In the genomic region with DNA sequence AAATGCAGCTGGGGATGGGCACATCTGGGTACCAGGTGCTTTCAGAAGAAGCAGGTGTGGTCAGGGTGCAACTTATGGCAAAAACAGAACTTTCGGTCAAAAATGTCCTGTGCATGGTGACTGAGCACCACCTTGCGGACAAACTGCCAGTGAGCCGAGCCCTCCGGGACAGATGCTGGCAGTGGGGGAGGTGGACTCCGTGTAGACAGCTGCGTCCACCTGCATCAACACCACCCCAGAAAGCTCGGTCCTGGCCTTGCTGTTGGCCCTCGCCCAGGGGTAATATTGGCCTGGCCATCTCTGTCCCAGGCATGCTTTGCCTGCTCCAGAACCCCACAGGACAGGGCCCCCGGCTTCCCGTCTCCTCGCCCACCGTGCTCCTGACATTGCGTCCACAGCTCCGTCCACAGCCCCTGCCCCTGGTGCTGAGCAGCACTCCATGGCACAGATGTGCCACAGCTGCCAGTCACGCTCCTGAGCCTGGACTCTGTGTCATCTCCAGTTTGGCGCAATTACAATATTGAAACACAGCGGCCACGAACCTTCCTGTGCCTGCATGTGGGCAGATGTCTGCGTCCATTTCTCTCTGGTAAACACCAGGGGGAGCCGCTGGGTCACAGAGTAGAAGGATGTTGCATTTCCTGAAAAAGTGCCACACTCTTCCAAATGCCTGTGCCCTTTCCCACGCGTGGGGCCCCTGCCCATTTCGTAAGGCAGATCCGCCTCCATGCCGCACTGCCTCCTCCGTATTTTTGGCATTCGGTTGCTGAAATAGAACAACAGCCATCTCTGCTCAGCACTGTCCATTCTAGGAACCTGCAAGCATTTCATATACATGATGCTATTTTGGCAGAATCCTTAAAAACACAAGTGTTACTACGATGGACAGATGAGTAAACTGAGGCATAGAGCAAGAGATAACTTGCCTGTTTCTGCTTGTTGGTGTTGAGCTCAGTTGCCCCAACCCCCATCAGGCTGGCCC, we compare ENCODE assay signal across 1 cellular context.
TF ChIP-seq lines count a peak whose summit lies in the region.

No MANE protein-coding gene starts in this region.

TF ChIP-seq in HepG2, 621 proteins besides CTCF, POLR2A, EP300 and RAD21 (continued from another document and continues in another):
- TF ChIP-seq SRSF4 (IDR thresholded peaks at IDR 0.05; ENCODE audit: low read depth, low read length, poor library complexity, severe bottlenecking) (no peak), TBX3 (IDR thresholded peaks at IDR 0.05; ENCODE audit: borderline replicate concordance) (no peak), ZBTB20 (CRISPR knock-in tag; IDR thresholded peaks at IDR 0.05; ENCODE audit: borderline replicate concordance, low read depth) (no peak), SSRP1 (CRISPR knock-in tag; IDR thresholded peaks at IDR 0.05) (no peak), HES4 (CRISPR knock-in tag; IDR thresholded peaks at IDR 0.05; ENCODE audit: borderline replicate concordance) (no peak), XRCC5 (optimal IDR thresholded peaks at IDR 0.05; ENCODE audit: low read length) (no peak), ZNF282 (IDR thresholded peaks at IDR 0.05; ENCODE audit: partially characterized antibody) (no peak), RBM39 (IDR thresholded peaks at IDR 0.05; ENCODE audit: low read depth, low read length, poor library complexity, severe bottlenecking) (no peak), SMAD1 (CRISPR knock-in tag; IDR thresholded peaks at IDR 0.05; ENCODE audit: borderline replicate concordance, low read depth) (peak; percentile 53; the same call in 1 of the 2 replicates), FOXC1 (CRISPR knock-in tag; IDR thresholded peaks at IDR 0.05; ENCODE audit: borderline replicate concordance) (0 out of 2 replicates have a peak, but pooled peaks have one; percentile 23), SKI (IDR thresholded peaks at IDR 0.05; ENCODE audit: partially characterized antibody) (no peak), GATAD1 (CRISPR knock-in tag; IDR thresholded peaks at IDR 0.05) (0 out of 2 replicates have a peak, but pooled peaks have one; percentile 16), ZNF572 (CRISPR knock-in tag; IDR thresholded peaks at IDR 0.05) (no peak), TAF15 (IDR thresholded peaks at IDR 0.05; ENCODE audit: low read depth, low read length, poor library complexity, severe bottlenecking) (no peak), PHF5A (CRISPR knock-in tag; IDR thresholded peaks at IDR 0.05; ENCODE audit: low read depth, unreplicated experiment) (no peak), ZNF350 (CRISPR knock-in tag; IDR thresholded peaks at IDR 0.05; ENCODE audit: borderline replicate concordance, low read depth) (peak; percentile 85), MAFK (conservative IDR thresholded peaks at IDR 0.05 in 1 of 2, IDR thresholded peaks at IDR 0.05 in 1 of 2; ENCODE audit: low read length in 2 of 2) (no peak), ZNF225 (CRISPR knock-in tag; IDR thresholded peaks at IDR 0.05) (peak; percentile 54; the same call in 1 of the 2 replicates), CBFB (CRISPR knock-in tag; IDR thresholded peaks at IDR 0.05) (no peak), ZNF317 (CRISPR knock-in tag; IDR thresholded peaks at IDR 0.05) (no peak), FLYWCH1 (CRISPR knock-in tag; IDR thresholded peaks at IDR 0.05) (no peak)
- TF ChIP-seq, protein P1, sequence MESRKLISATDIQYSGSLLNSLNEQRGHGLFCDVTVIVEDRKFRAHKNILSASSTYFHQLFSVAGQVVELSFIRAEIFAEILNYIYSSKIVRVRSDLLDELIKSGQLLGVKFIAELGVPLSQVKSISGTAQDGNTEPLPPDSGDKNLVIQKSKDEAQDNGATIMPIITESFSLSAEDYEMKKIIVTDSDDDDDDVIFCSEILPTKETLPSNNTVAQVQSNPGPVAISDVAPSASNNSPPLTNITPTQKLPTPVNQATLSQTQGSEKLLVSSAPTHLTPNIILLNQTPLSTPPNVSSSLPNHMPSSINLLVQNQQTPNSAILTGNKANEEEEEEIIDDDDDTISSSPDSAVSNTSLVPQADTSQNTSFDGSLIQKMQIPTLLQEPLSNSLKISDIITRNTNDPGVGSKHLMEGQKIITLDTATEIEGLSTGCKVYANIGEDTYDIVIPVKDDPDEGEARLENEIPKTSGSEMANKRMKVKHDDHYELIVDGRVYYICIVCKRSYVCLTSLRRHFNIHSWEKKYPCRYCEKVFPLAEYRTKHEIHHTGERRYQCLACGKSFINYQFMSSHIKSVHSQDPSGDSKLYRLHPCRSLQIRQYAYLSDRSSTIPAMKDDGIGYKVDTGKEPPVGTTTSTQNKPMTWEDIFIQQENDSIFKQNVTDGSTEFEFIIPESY (CRISPR knock-in tag; IDR thresholded peaks at IDR 0.05) = 0 out of 2 replicates have a peak, but pooled peaks have one; percentile 15
- TF ChIP-seq, protein P2, sequence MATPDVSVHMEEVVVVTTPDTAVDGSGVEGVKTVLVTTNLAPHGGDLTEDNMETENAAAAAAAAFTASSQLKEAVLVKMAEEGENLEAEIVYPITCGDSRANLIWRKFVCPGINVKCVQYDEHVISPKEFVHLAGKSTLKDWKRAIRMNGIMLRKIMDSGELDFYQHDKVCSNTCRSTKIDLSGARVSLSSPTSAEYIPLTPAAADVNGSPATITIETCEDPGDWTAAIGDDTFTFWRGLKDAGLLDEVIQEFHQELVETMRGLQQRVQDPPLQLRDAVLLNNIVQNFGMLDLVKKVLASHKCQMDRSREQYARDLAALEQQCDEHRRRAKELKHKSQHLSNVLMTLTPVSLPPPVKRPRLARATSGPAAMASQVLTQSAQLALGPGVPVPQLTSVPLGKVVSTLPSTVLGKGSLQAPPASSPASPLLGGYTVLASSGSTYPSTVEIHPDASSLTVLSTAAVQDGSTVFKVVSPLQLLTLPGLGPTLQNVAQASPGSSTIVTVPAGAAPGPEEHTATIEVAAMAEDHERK (CRISPR knock-in tag; IDR thresholded peaks at IDR 0.05; ENCODE audit: low read depth) = no peak
- TF ChIP-seq, protein P3, sequence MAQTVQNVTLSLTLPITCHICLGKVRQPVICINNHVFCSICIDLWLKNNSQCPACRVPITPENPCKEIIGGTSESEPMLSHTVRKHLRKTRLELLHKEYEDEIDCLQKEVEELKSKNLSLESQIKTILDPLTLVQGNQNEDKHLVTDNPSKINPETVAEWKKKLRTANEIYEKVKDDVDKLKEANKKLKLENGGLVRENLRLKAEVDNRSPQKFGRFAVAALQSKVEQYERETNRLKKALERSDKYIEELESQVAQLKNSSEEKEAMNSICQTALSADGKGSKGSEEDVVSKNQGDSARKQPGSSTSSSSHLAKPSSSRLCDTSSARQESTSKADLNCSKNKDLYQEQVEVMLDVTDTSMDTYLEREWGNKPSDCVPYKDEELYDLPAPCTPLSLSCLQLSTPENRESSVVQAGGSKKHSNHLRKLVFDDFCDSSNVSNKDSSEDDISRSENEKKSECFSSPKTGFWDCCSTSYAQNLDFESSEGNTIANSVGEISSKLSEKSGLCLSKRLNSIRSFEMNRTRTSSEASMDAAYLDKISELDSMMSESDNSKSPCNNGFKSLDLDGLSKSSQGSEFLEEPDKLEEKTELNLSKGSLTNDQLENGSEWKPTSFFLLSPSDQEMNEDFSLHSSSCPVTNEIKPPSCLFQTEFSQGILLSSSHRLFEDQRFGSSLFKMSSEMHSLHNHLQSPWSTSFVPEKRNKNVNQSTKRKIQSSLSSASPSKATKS (CRISPR knock-in tag; IDR thresholded peaks at IDR 0.05) = no peak
- TF ChIP-seq, protein P4, sequence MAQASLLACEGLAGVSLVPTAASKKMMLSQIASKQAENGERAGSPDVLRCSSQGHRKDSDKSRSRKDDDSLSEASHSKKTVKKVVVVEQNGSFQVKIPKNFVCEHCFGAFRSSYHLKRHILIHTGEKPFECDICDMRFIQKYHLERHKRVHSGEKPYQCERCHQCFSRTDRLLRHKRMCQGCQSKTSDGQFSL (CRISPR knock-in tag; IDR thresholded peaks at IDR 0.05) = peak; percentile 73; the same call in 1 of the 2 replicates
- TF ChIP-seq, protein P5, sequence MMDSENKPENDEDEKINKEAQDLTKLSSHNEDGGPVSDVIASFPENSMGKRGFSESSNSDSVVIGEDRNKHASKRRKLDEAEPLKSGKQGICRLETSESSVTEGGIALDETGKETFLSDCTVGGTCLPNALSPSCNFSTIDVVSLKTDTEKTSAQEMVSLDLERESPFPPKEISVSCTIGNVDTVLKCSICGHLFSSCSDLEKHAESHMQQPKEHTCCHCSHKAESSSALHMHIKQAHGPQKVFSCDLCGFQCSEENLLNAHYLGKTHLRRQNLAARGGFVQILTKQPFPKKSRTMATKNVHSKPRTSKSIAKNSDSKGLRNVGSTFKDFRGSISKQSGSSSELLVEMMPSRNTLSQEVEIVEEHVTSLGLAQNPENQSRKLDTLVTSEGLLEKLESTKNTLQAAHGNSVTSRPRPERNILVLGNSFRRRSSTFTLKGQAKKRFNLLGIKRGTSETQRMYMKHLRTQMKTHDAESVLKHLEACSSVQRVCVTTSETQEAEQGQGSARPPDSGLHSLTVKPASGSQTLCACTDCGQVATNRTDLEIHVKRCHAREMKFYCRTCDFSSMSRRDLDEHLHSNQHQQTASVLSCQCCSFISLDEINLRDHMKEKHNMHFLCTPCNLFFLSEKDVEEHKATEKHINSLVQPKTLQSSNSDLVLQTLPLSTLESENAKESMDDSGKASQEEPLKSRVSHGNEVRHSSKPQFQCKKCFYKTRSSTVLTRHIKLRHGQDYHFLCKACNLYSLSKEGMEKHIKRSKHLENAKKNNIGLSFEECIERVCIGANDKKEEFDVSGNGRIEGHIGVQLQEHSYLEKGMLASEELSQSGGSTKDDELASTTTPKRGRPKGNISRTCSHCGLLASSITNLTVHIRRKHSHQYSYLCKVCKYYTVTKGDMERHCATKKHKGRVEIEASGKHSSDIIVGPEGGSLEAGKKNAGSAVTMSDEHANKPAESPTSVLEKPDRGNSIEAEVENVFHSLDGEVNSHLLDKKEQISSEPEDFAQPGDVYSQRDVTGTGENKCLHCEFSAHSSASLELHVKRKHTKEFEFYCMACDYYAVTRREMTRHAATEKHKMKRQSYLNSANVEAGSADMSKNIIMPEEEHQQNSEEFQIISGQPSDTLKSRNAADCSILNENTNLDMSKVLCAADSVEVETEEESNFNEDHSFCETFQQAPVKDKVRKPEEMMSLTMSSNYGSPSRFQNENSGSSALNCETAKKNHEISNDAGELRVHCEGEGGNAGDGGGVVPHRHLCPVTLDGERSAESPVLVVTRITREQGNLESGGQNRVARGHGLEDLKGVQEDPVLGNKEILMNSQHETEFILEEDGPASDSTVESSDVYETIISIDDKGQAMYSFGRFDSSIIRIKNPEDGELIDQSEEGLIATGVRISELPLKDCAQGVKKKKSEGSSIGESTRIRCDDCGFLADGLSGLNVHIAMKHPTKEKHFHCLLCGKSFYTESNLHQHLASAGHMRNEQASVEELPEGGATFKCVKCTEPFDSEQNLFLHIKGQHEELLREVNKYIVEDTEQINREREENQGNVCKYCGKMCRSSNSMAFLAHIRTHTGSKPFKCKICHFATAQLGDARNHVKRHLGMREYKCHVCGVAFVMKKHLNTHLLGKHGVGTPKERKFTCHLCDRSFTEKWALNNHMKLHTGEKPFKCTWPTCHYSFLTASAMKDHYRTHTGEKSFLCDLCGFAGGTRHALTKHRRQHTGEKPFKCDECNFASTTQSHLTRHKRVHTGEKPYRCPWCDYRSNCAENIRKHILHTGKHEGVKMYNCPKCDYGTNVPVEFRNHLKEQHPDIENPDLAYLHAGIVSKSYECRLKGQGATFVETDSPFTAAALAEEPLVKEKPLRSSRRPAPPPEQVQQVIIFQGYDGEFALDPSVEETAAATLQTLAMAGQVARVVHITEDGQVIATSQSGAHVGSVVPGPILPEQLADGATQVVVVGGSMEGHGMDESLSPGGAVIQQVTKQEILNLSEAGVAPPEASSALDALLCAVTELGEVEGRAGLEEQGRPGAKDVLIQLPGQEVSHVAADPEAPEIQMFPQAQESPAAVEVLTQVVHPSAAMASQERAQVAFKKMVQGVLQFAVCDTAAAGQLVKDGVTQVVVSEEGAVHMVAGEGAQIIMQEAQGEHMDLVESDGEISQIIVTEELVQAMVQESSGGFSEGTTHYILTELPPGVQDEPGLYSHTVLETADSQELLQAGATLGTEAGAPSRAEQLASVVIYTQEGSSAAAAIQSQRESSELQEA (CRISPR knock-in tag; IDR thresholded peaks at IDR 0.05; ENCODE audit: not compliant biosample characterization) = no peak
- TF ChIP-seq, protein P6, sequence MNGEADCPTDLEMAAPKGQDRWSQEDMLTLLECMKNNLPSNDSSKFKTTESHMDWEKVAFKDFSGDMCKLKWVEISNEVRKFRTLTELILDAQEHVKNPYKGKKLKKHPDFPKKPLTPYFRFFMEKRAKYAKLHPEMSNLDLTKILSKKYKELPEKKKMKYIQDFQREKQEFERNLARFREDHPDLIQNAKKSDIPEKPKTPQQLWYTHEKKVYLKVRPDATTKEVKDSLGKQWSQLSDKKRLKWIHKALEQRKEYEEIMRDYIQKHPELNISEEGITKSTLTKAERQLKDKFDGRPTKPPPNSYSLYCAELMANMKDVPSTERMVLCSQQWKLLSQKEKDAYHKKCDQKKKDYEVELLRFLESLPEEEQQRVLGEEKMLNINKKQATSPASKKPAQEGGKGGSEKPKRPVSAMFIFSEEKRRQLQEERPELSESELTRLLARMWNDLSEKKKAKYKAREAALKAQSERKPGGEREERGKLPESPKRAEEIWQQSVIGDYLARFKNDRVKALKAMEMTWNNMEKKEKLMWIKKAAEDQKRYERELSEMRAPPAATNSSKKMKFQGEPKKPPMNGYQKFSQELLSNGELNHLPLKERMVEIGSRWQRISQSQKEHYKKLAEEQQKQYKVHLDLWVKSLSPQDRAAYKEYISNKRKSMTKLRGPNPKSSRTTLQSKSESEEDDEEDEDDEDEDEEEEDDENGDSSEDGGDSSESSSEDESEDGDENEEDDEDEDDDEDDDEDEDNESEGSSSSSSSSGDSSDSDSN (CRISPR knock-in tag; IDR thresholded peaks at IDR 0.05) = peak; percentile 49; the same call in 1 of the 2 replicates
- TF ChIP-seq, protein P7, sequence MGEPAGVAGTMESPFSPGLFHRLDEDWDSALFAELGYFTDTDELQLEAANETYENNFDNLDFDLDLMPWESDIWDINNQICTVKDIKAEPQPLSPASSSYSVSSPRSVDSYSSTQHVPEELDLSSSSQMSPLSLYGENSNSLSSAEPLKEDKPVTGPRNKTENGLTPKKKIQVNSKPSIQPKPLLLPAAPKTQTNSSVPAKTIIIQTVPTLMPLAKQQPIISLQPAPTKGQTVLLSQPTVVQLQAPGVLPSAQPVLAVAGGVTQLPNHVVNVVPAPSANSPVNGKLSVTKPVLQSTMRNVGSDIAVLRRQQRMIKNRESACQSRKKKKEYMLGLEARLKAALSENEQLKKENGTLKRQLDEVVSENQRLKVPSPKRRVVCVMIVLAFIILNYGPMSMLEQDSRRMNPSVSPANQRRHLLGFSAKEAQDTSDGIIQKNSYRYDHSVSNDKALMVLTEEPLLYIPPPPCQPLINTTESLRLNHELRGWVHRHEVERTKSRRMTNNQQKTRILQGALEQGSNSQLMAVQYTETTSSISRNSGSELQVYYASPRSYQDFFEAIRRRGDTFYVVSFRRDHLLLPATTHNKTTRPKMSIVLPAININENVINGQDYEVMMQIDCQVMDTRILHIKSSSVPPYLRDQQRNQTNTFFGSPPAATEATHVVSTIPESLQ (CRISPR knock-in tag; conservative IDR thresholded peaks at IDR 0.05) = no peak
- TF ChIP-seq, protein P8, sequence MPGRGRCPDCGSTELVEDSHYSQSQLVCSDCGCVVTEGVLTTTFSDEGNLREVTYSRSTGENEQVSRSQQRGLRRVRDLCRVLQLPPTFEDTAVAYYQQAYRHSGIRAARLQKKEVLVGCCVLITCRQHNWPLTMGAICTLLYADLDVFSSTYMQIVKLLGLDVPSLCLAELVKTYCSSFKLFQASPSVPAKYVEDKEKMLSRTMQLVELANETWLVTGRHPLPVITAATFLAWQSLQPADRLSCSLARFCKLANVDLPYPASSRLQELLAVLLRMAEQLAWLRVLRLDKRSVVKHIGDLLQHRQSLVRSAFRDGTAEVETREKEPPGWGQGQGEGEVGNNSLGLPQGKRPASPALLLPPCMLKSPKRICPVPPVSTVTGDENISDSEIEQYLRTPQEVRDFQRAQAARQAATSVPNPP (CRISPR knock-in tag; IDR thresholded peaks at IDR 0.05) = no peak
